Comparison of ENCODE assay signal across 31 cellular contexts in genomic region chr2:235478609-235479008, GRCh38. TPM values are rescaled to one million over a fixed set of nuclear protein-coding genes. Genes with fewer than 3 reads are reported as not detected.
"Had no signal": no experiment of that assay in that cellular context is flagged by ENCODE, and none has a peak within 500 bp of the region (broad histone marks: within the 10 kb centered on the region; RNA-seq: fewer than 3 reads in every experiment).

No MANE protein-coding gene starts in this region.

- H3K4me3 ChIP-seq: breast epithelium, heart left ventricle, sigmoid colon, stomach, suprapubic skin, tibial artery had no signal

- H3K27ac Mint-ChIP-seq: activated B cell treated with CpG ODN at 0.5 μM for 24 hours; activated CD8-positive, alpha-beta T cell treated with anti-CD3 and anti-CD28 coated beads for 36 hours; activated naive CD4-positive, alpha-beta T cell treated with anti-CD3 and anti-CD28 coated beads, Interleukin-2, amount 50 U/mL, for 24 hours; activated naive CD8-positive, alpha-beta T cell treated with anti-CD3 and anti-CD28 coated beads, Interleukin-2, amount 50 U/mL, for 24 hours; activated T-helper 17 cell treated with anti-CD3 and anti-CD28 coated beads, Interleukin-2, amount 50 U/mL, for 72 hours; endodermal cell; mesothelial cell of epicardium; naive B cell; nephron progenitor cell; progenitor cell of endocrine pancreas; stimulated activated memory B cell treated with anti-CD40 and anti-IgM and Interleukin-4, amounts not matched to agents 10 μg/mL and 1 μg/mL and 100 μg/mL, for 72 hours; T-helper 2 cell treated with Interferon-gamma antibody and Interleukin-4, amounts not matched to agents 5 μg/mL and 100 μg/mL, for 36 hours had no signal

- H3K27me3 ChIP-seq: breast epithelium, heart left ventricle, neutrophil, sigmoid colon, stomach, suprapubic skin had no signal

- H3K27ac ChIP-seq: breast epithelium, heart left ventricle, neutrophil, sigmoid colon, suprapubic skin, tibial artery had no signal

- H3K4me1 ChIP-seq: breast epithelium, heart left ventricle, suprapubic skin, tibial artery had no signal

- FAIRE-seq: small intestine had no signal

- ATAC-seq: activated CD8-positive, alpha-beta T cell treated with anti-CD3 and anti-CD28 coated beads for 36 hours; activated naive CD8-positive, alpha-beta T cell treated with anti-CD3 and anti-CD28 coated beads, Interleukin-2, amount 50 U/mL, for 24 hours; activated T-cell treated with anti-CD3 and anti-CD28 coated beads, Interleukin-2, amount 50 U/mL, for 4 hours; activated T-helper 17 cell treated with anti-CD3 and anti-CD28 coated beads, Interleukin-2, amount 50 U/mL, for 72 hours; esophagus mucosa; heart left ventricle; left ventricle myocardium superior; stimulated activated memory B cell treated with anti-CD40 and anti-IgM and Interleukin-4, amounts not matched to agents 10 μg/mL and 1 μg/mL and 100 μg/mL, for 72 hours had no signal

- H3K36me3 Mint-ChIP-seq: activated naive CD4-positive, alpha-beta T cell treated with anti-CD3 and anti-CD28 coated beads, Interleukin-2, amount 50 U/mL, for 24 hours; mesothelial cell of epicardium; naive B cell; stimulated activated memory B cell treated with anti-CD40 and anti-IgM and Interleukin-4, amounts not matched to agents 10 μg/mL and 1 μg/mL and 100 μg/mL, for 72 hours had no signal

- H3K4me3 Mint-ChIP-seq: activated B cell treated with CpG ODN at 0.5 μM for 24 hours; activated CD8-positive, alpha-beta T cell treated with anti-CD3 and anti-CD28 coated beads for 36 hours; activated naive CD4-positive, alpha-beta T cell treated with anti-CD3 and anti-CD28 coated beads, Interleukin-2, amount 50 U/mL, for 24 hours; activated naive CD8-positive, alpha-beta T cell treated with anti-CD3 and anti-CD28 coated beads, Interleukin-2, amount 50 U/mL, for 24 hours; activated T-cell treated with anti-CD3 and anti-CD28 coated beads, Interleukin-2, amount 50 U/mL, for 4 hours; activated T-helper 17 cell treated with anti-CD3 and anti-CD28 coated beads, Interleukin-2, amount 50 U/mL, for 72 hours; endodermal cell; mesothelial cell of epicardium; naive B cell; nephron progenitor cell; stimulated activated memory B cell treated with anti-CD40 and anti-IgM and Interleukin-4, amounts not matched to agents 10 μg/mL and 1 μg/mL and 100 μg/mL, for 72 hours; T-helper 2 cell treated with Interferon-gamma antibody and Interleukin-4, amounts not matched to agents 5 μg/mL and 100 μg/mL, for 36 hours had no signal

- H3K27me3 Mint-ChIP-seq: stimulated activated memory B cell treated with anti-CD40 and anti-IgM and Interleukin-4, amounts not matched to agents 10 μg/mL and 1 μg/mL and 100 μg/mL, for 72 hours had no signal

- H3K4me1 Mint-ChIP-seq: activated B cell treated with CpG ODN at 0.5 μM for 24 hours; activated naive CD4-positive, alpha-beta T cell treated with anti-CD3 and anti-CD28 coated beads, Interleukin-2, amount 50 U/mL, for 24 hours; activated naive CD8-positive, alpha-beta T cell treated with anti-CD3 and anti-CD28 coated beads, Interleukin-2, amount 50 U/mL, for 24 hours; activated T-helper 17 cell treated with anti-CD3 and anti-CD28 coated beads, Interleukin-2, amount 50 U/mL, for 72 hours; endodermal cell; mesothelial cell of epicardium; naive B cell; nephron progenitor cell; stimulated activated memory B cell treated with anti-CD40 and anti-IgM and Interleukin-4, amounts not matched to agents 10 μg/mL and 1 μg/mL and 100 μg/mL, for 72 hours had no signal

- H3K36me3 ChIP-seq: breast epithelium, heart left ventricle, neutrophil, sigmoid colon, stomach, suprapubic skin, tibial artery had no signal

- DNase-seq: activated B cell treated with CpG ODN at 0.5 μM for 24 hours; activated CD4-positive, alpha-beta T cell treated with anti-CD3 and anti-CD28 coated beads, Interleukin-2, amount 50 U/mL, for 1 hour; activated CD8-positive, alpha-beta T cell treated with anti-CD3 and anti-CD28 coated beads for 36 hours; activated naive CD8-positive, alpha-beta T cell treated with anti-CD3 and anti-CD28 coated beads, Interleukin-2, amount 50 U/mL, for 24 hours; activated T-cell treated with anti-CD3 and anti-CD28 coated beads, Interleukin-2, amount 50 U/mL, for 4 hours; amygdala; central memory CD4-positive, alpha-beta T cell; endodermal cell; foreskin fibroblast; heart left ventricle; left ventricle myocardium superior; mammary epithelial cell; naive B cell; nephron progenitor cell; retina; sigmoid colon; small intestine; stimulated activated CD4-positive, alpha-beta T cell treated with anti-CD3 and anti-CD28 coated beads, Interleukin-4, amount 100 ng/mL, for 4 hours; stimulated activated CD8-positive, alpha-beta memory T cell treated with anti-CD3 and anti-CD28 coated beads, Interleukin-4, amount 100 ng/mL, for 48 hours; stomach; tibial artery had no signal

- H3K9me3 ChIP-seq: neutrophil, sigmoid colon, tibial artery had no signal

RNA-seq across cellular contexts. Expression of gene AGAP1, which starts 15.2 kb away (rescaled TPM):
- total RNA-seq: activated B cell treated with CpG ODN at 0.5 μM for 24 hours had no signal
